9 cellular contexts compared by ENCODE assay signal in the genomic region with DNA sequence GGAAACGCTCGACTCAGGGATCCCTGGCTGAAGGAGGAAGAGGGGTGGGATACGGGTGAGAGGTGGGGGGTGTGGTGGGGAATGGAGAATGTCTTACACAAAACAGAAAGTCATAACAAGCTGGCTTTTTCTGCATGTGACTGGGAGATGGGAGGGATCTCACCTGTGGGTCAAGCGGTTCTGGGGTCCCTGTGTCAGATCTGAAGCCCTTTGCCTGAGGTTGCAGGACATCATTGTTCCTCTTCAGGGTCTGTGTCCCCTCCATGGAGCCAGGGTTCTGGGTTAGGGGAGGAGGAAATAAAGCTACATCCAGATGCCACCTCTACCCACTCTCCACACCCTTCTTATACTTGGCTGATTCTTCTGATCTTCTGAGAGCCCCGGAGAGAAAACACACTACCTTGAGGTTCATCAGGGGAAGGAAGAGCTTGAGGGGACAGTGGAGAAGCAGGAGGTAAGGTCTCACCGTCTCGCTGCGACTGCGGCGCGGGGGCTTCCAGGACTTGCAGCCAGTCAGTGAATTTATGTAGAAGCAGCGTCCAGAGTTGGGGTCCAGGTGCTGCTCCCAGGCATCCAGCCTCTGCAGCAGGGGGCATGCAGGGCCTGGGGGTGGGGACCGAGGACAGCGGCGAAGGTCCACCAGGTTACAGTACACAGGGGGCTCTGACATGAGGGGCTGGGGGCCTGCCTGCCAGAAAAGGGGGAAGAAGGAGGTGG. TPM values are rescaled to one million over a fixed set of nuclear protein-coding genes. Genes with fewer than 3 reads are reported as not detected.
DNase-seq lines count a peak whose midpoint lies in the region; ATAC-seq, FAIRE-seq and TF ChIP-seq lines count a peak whose summit lies in the region.
"Had no signal": no experiment of that assay in that cellular context is flagged by ENCODE, and none has a peak within 500 bp of the region (broad histone marks: within the 10 kb centered on the region; RNA-seq: fewer than 3 reads in every experiment).

No MANE protein-coding gene starts in this region.

- H3K4me3 Mint-ChIP-seq in CD4-positive, CD25-positive, alpha-beta regulatory T cell: peak overlapping the region; percentile 90 to 100 (median 100)

- H3K9me3 Mint-ChIP-seq in CD4-positive, CD25-positive, alpha-beta regulatory T cell: no peaks in the 10 kb centered on the region

- H4K20me1 ChIP-seq in OCI-LY3 (ENCODE audit: insufficient read depth, low read length) (no peaks in the 10 kb centered on the region), hepatocyte (ENCODE audit: insufficient read depth, poor library complexity, severe bottlenecking) (no peaks in the 10 kb centered on the region)

- H3K36me3 Mint-ChIP-seq in CD4-positive, CD25-positive, alpha-beta regulatory T cell: peaks cover 42% of the 10 kb centered on the region

- peak overlapping the region; percentile 93 for H3K4me3 ChIP-seq in CD4-positive, CD25-positive, alpha-beta regulatory T cell (ENCODE audit: low read depth, low read length)
- peak overlapping the region; percentile 57; the same call in 1 of the 2 replicates for H3K4me3 ChIP-seq in OCI-LY3 (ENCODE audit: low read length)
- H3K4me3 ChIP-seq in liver (ENCODE audit: low read depth in 1 of 3, low read length in 3 of 3): peak overlapping the region in 2 of 3 donors; percentile 2 to 12
- H3K4me3 ChIP-seq in hepatocyte: no peak overlapping the region

- H3K27ac Mint-ChIP-seq in CD4-positive, CD25-positive, alpha-beta regulatory T cell: peak overlapping the region; percentile 99 to 100 (median 99)

- TF ChIP-seq CTCF in OCI-LY3 (IDR thresholded peaks at IDR 0.05; ENCODE audit: low read depth, low read length): no peak
- TF ChIP-seq CTCF in liver (IDR thresholded peaks at IDR 0.05; ENCODE audit: low read depth, low read length, missing input control): no peak
- TF ChIP-seq CTCF in hepatocyte (IDR thresholded peaks at IDR 0.05; ENCODE audit: poor library complexity): no peak

- H3K9ac ChIP-seq in OCI-LY3 (ENCODE audit: low read length) (peak overlapping the region; percentile 59; the same call in 1 of the 2 replicates), liver (ENCODE audit: low read depth in 1 of 2, low read length in 2 of 2) (no peak overlapping the region)

- peaks cover 92% of the 10 kb centered on the region for H3K4me1 ChIP-seq in CD4-positive, CD25-positive, alpha-beta regulatory T cell (ENCODE audit: control insufficient read depth, insufficient read depth, low read length, poor library complexity, severe bottlenecking)
- H3K4me1 ChIP-seq in OCI-LY3 (ENCODE audit: low read length): peaks cover 33% of the 10 kb centered on the region
- H3K4me1 ChIP-seq in liver (ENCODE audit: control insufficient read depth in 4 of 4, insufficient read depth in 4 of 4, low read length in 3 of 4): peaks cover 4 to 17% (median 12%) of the 10 kb centered on the region in 4 donors
- H3K4me1 ChIP-seq in hepatocyte (ENCODE audit: insufficient read depth): peaks cover 13% of the 10 kb centered on the region

- peak in 1 of 2 donors; percentile 17 for ATAC-seq in CD4-positive, CD25-positive, alpha-beta regulatory T cell (ENCODE audit: low read depth in 2 of 2)

- no peak for TF ChIP-seq RAD21 in liver (IDR thresholded peaks at IDR 0.05)

- H3K9me3 ChIP-seq in CD4-positive, CD25-positive, alpha-beta regulatory T cell (ENCODE audit: control insufficient read depth in 2 of 2, low read length in 2 of 2): no peaks in the 10 kb centered on the region
- H3K9me3 ChIP-seq in OCI-LY3 (ENCODE audit: insufficient read depth, low read length): no peaks in the 10 kb centered on the region
- H3K9me3 ChIP-seq in liver (ENCODE audit: control insufficient read depth in 4 of 4, low read length in 3 of 4): no peaks in the 10 kb centered on the region
- no peaks in the 10 kb centered on the region for H3K9me3 ChIP-seq in hepatocyte (ENCODE audit: low read depth)

- H3K27me3 ChIP-seq in CD4-positive, CD25-positive, alpha-beta regulatory T cell (ENCODE audit: control insufficient read depth, insufficient read depth, low read length): no peaks in the 10 kb centered on the region
- no peaks in the 10 kb centered on the region for H3K27me3 ChIP-seq in OCI-LY3 (ENCODE audit: low read depth, low read length)
- peaks cover 0 to 6% (median 3%) of the 10 kb centered on the region in 4 donors for H3K27me3 ChIP-seq in liver (ENCODE audit: control insufficient read depth in 4 of 4, insufficient read depth in 4 of 4, low read length in 3 of 4)
- H3K27me3 ChIP-seq in hepatocyte: peaks cover 56% of the 10 kb centered on the region

- H3K4me1 Mint-ChIP-seq in CD4-positive, CD25-positive, alpha-beta regulatory T cell: peaks cover 17 to 89% (median 69%) of the 10 kb centered on the region in 4 donors

- H3K36me3 ChIP-seq in CD4-positive, CD25-positive, alpha-beta regulatory T cell (ENCODE audit: control insufficient read depth, insufficient read depth, low read length): peaks cover 32% of the 10 kb centered on the region
- no peaks in the 10 kb centered on the region for H3K36me3 ChIP-seq in OCI-LY3 (replicated peaks; ENCODE audit: low read depth, low read length)
- peaks cover 0 to 2% (median 0%) of the 10 kb centered on the region in 4 donors for H3K36me3 ChIP-seq in liver (ENCODE audit: control insufficient read depth in 4 of 4, insufficient read depth in 3 of 4, low read depth in 1 of 4, low read length in 3 of 4)
- H3K36me3 ChIP-seq in hepatocyte (replicated peaks; ENCODE audit: insufficient read depth, low read depth): no peaks in the 10 kb centered on the region
- H3K36me3 ChIP-seq: brain microvascular endothelial cell had no signal

- no peaks in the 10 kb centered on the region for H3K27me3 Mint-ChIP-seq in CD4-positive, CD25-positive, alpha-beta regulatory T cell

- H3K27ac ChIP-seq in CD4-positive, CD25-positive, alpha-beta regulatory T cell (ENCODE audit: insufficient read depth, low read length, poor library complexity, severe bottlenecking): peak overlapping the region; percentile 97
- H3K27ac ChIP-seq in OCI-LY3 (ENCODE audit: low read length) (peak overlapping the region; percentile 48), liver (ENCODE audit: low read depth in 1 of 2, low read length in 2 of 2) (peak overlapping the region; percentile 64 to 79), hepatocyte (no peak overlapping the region)
- H3K27ac ChIP-seq: brain microvascular endothelial cell had no signal

- H3K4me2 ChIP-seq in OCI-LY3 (ENCODE audit: low read length): peak overlapping the region; percentile 65
- no peak overlapping the region for H3K4me2 ChIP-seq in hepatocyte

- peak in 2 of 3 donors; percentile 42 to 67 for DNase-seq in CD4-positive, CD25-positive, alpha-beta regulatory T cell
- DNase-seq in RCC 7860 (ENCODE audit: low spot score) (no peak), hepatocyte (ENCODE audit: low spot score) (no peak), NCI-H2107 (lab: John Stamatoyannopoulos, UW) (no peak)
- DNase-seq: brain microvascular endothelial cell, SHP77 treated with DMSO at 0.1 percent for 48 hours had no signal

- no peaks in the 10 kb centered on the region for H3K9me2 ChIP-seq in hepatocyte (replicated peaks; ENCODE audit: insufficient read depth)

- WGBS in liver: 76% methylated on average over 15 of the region's 15 CpGs
- 93% methylated on average over 13 of the region's 15 CpGs for WGBS in hepatocyte (ENCODE audit: low lambda C conversion rate, missing lambda C conversion rate)

- no peak for FAIRE-seq in RCC 7860 (lab: Jason Lieb, UNC)

- H2AFZ ChIP-seq in OCI-LY3 (ENCODE audit: low read depth, low read length) (peak overlapping the region; percentile 78), hepatocyte (no peak overlapping the region)

- H3K79me2 ChIP-seq in OCI-LY3 (ENCODE audit: low read length) (no peaks in the 10 kb centered on the region), hepatocyte (no peaks in the 10 kb centered on the region)

TF ChIP-seq in liver, 16 proteins besides CTCF, POLR2A, EP300 and RAD21 (continues in another document):
- TF ChIP-seq FOXA2 (IDR thresholded peaks at IDR 0.05): no peak

RNA-seq across cellular contexts. Expression of gene ARHGAP9, which starts 2.5 kb away (rescaled TPM):
- 403 TPM for total RNA-seq in CD4-positive, CD25-positive, alpha-beta regulatory T cell
- 100 to 1,000 TPM; 173 to 192 (median 182) TPM for polyA plus RNA-seq in CD4-positive, CD25-positive, alpha-beta regulatory T cell
- total RNA-seq in liver (10 to 100 TPM in 1 of 2 donors, 1 to 10 TPM in 1; 7.7 to 12.0 TPM), hepatocyte (0.44 and 2.0 TPM in 2 replicates)
- polyA plus RNA-seq in liver (1 to 10 TPM; 3.0 to 6.5 TPM), hepatocyte (2.2 and 3.6 TPM in 2 replicates)

RNA-seq across cellular contexts. Expression of gene MARS1, which starts 10.7 kb away (rescaled TPM):
- total RNA-seq in CD4-positive, CD25-positive, alpha-beta regulatory T cell: 219 TPM
- polyA plus RNA-seq in CD4-positive, CD25-positive, alpha-beta regulatory T cell: 10 to 100 TPM; 71.9 to 89.4 (median 80.1) TPM
- total RNA-seq in liver (10 to 100 TPM; 45.0 to 83.3 TPM), hepatocyte (117 and 124 TPM in 2 replicates)
- polyA plus RNA-seq in liver (10 to 100 TPM; 43.9 to 66.9 TPM), hepatocyte (147 and 158 TPM in 2 replicates)

RNA-seq across cellular contexts. Expression of gene GLI1, which starts 17.6 kb away (rescaled TPM):
- 0.47 TPM for total RNA-seq in CD4-positive, CD25-positive, alpha-beta regulatory T cell
- polyA plus RNA-seq in CD4-positive, CD25-positive, alpha-beta regulatory T cell: under 1 TPM in 3 of 4 donors, not detected in 1; 0.07 to 0.23 (median 0.13) TPM
- total RNA-seq in liver (under 1 TPM; 0.09 to 0.25 TPM), hepatocyte (5.9 and 7.6 TPM in 2 replicates)
- polyA plus RNA-seq in liver (under 1 TPM; 0.23 to 0.44 TPM), hepatocyte (5.1 and 6.0 TPM in 2 replicates)

RNA-seq across cellular contexts. Expression of gene INHBE, which starts 22.0 kb away (rescaled TPM):
- not detected for total RNA-seq in CD4-positive, CD25-positive, alpha-beta regulatory T cell
- under 1 TPM in 1 of 4 donors, not detected in 3; 0.06 TPM for polyA plus RNA-seq in CD4-positive, CD25-positive, alpha-beta regulatory T cell
- total RNA-seq in liver (100 to 1,000 TPM in 1 of 2 donors, 10 to 100 TPM in 1; 17.6 to 181 TPM), hepatocyte (44.2 and 45.9 TPM in 2 replicates)
- polyA plus RNA-seq in liver (100 to 1,000 TPM in 1 of 2 donors, 10 to 100 TPM in 1; 82.5 to 137 TPM), hepatocyte (6.1 and 15.1 TPM in 2 replicates)

RNA-seq across cellular contexts. Expression of gene INHBC, which starts 42.6 kb away (rescaled TPM):
- total RNA-seq in CD4-positive, CD25-positive, alpha-beta regulatory T cell: not detected
- polyA plus RNA-seq in CD4-positive, CD25-positive, alpha-beta regulatory T cell: under 1 TPM in 1 of 4 donors, not detected in 3; 0.21 TPM
- total RNA-seq in liver: 100 to 1,000 TPM in 1 of 2 donors, 1 to 10 TPM in 1; 2.8 to 102 TPM
- 100 to 1,000 TPM in 1 of 2 donors, 10 to 100 TPM in 1; 71.0 to 134 TPM for polyA plus RNA-seq in liver
- 1.3 and 1.8 TPM in 2 replicates for total RNA-seq in hepatocyte
- 1.5 and 3.4 TPM in 2 replicates for polyA plus RNA-seq in hepatocyte
- total RNA-seq: kidney epithelial cell had no signal

Comparison
In these comparisons a context has a peak if more than half of its experiments do, and no peak if none do; other contexts are left out.
1. DNase-seq: peak in CD4-positive, CD25-positive, alpha-beta regulatory T cell (2 of 3); none in RCC 7860 (single experiment), hepatocyte (single experiment) and NCI-H2107 (single experiment).
2. RNA of gene ARHGAP9, which starts 2.5 kb away (total RNA-seq): 403 TPM in CD4-positive, CD25-positive, alpha-beta regulatory T cell (single experiment); 7.7 to 12.0 TPM in liver and 0.44 to 2.0 TPM in hepatocyte; every median in the first group is over 10 times any median in the second.